8 cellular contexts compared by ENCODE assay signal in the genomic region with DNA sequence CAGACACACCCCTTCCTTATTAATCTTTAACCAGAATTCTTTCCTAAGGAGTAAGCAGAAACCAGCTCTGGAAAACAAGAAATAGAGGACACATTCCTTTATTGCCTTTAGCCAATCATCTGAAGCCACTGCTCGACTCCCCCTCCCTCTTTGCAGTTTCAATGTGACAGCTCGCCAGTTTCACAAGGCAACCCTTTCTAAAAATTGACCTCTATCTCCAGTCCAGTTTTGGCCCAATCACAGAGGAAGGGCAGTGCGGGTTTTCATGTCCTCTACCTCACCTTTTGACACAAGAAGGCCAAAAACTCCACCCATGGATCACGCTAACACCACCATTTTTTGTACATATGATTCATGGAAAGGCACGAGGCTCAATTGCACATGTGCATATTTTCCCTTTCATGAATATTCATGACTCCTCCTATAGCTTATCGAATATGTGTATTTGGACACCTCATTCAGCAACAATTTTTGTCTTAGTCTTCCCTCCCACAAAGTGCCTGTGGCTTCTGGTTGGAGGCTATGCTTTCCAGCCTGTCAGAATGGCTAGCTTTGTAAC. TPM values are rescaled to one million over a fixed set of nuclear protein-coding genes. Genes with fewer than 3 reads are reported as not detected.
A peak's percentile ranks its signal among the peaks of the same experiment; 100 is the strongest.
DNase-seq lines count a peak whose midpoint lies in the region; ATAC-seq, FAIRE-seq and TF ChIP-seq lines count a peak whose summit lies in the region.

No MANE protein-coding gene starts in this region.

- H3K56ac ChIP-seq in mesendoderm (ENCODE audit: low read length): peak overlapping the region; percentile 18

- peak; percentile 38 for ATAC-seq in HG03378 (IDR thresholded peaks at IDR 0.05; ENCODE audit: unreplicated experiment)
- no peak for ATAC-seq in activated CD8-positive, alpha-beta T cell treated with anti-CD3 and anti-CD28 coated beads, Interleukin-2, amount 10 ng/mL, durations not matched to agents 7 days and 5 days

- no peak overlapping the region for H3K23ac ChIP-seq in mesendoderm (ENCODE audit: low read length)

- WGBS in mesendoderm (ENCODE audit: extremely low coverage, insufficient coverage, low lambda C conversion rate): no CpG with 5 or more reads among the region's 6 CpGs

- FAIRE-seq in bronchial epithelial cell (lab: Jason Lieb, UNC): peak; percentile 50

- H3K36me3 ChIP-seq in bronchial epithelial cell (ENCODE audit: control insufficient read depth, insufficient read depth, low read length) (no peaks in the 10 kb centered on the region), mesendoderm (ENCODE audit: control insufficient read depth, insufficient read depth, low read length) (no peaks in the 10 kb centered on the region)

- H3K27me3 ChIP-seq in bronchial epithelial cell (ENCODE audit: control insufficient read depth, insufficient read depth, low read length): no peaks in the 10 kb centered on the region
- H3K27me3 ChIP-seq in mesendoderm (ENCODE audit: insufficient read depth, low read length, poor library complexity): no peaks in the 10 kb centered on the region

- H3K36me3 Mint-ChIP-seq in activated CD8-positive, alpha-beta T cell treated with anti-CD3 and anti-CD28 coated beads, Interleukin-2, amount 10 ng/mL, durations not matched to agents 7 days and 5 days (ENCODE audit: low read depth): no peaks in the 10 kb centered on the region

- CTCF ChIA-PET in activated CD8-positive, alpha-beta T cell treated with anti-CD3 and anti-CD28 coated beads, Interleukin-2, amount 10 ng/mL, durations not matched to agents 7 days and 5 days (lab: Charles Lee): interaction anchor here (0.9 to 1.5 kb wide), 3 partner anchors 17 to 531 kb away, joined by 3 to 4 read pairs (median 3); a partner anchor contains a TSS

- no peaks in the 10 kb centered on the region for H3K79me1 ChIP-seq in mesendoderm (ENCODE audit: low read length)

- TF ChIP-seq CTCF in bronchial epithelial cell (IDR thresholded peaks at IDR 0.05; ENCODE audit: insufficient read depth, low read length, severe bottlenecking): no peak

- peak overlapping the region; percentile 83 for H3K18ac ChIP-seq in mesendoderm (ENCODE audit: low read length)

- peak; percentile 98 for DNase-seq in EH (ENCODE audit: low read depth)
- peak; percentile 94 for DNase-seq in bronchial epithelial cell (ENCODE audit: low read depth)
- peak; percentile 54 for DNase-seq in mesendoderm
- no peak for DNase-seq in NCI-H748 treated with DMSO at 0.1 percent for 48 hours (lab: John Stamatoyannopoulos, UW)
- DNase-seq in globus pallidus (ENCODE audit: low spot score): no peak
- DNase-seq in activated CD8-positive, alpha-beta T cell treated with anti-CD3 and anti-CD28 coated beads, Interleukin-2, amount 10 ng/mL, durations not matched to agents 7 days and 5 days: no peak
- DNase-seq in stimulated activated naive CD4-positive, alpha-beta T cell treated with Interleukin-2 at 50 U/mL for 16 hours (lab: John Stamatoyannopoulos, UW): no peak

- H2BK120ac ChIP-seq in mesendoderm (ENCODE audit: low read depth, low read length): no peak overlapping the region

- H2AK5ac ChIP-seq in mesendoderm (ENCODE audit: low read length): no peak overlapping the region

- H3K4ac ChIP-seq in mesendoderm (ENCODE audit: low read depth, low read length): no peak overlapping the region

- peaks cover 19% of the 10 kb centered on the region for H3K4me1 Mint-ChIP-seq in activated CD8-positive, alpha-beta T cell treated with anti-CD3 and anti-CD28 coated beads, Interleukin-2, amount 10 ng/mL, durations not matched to agents 7 days and 5 days (ENCODE audit: low read depth)

- no peak overlapping the region for H4K8ac ChIP-seq in mesendoderm (ENCODE audit: low read depth, low read length)

- H4K5ac ChIP-seq in mesendoderm (ENCODE audit: low read length): no peak overlapping the region

- H3K79me2 ChIP-seq in mesendoderm (ENCODE audit: control insufficient read depth, insufficient read depth, low read length): no peaks in the 10 kb centered on the region

- POLR2A ChIA-PET in activated CD8-positive, alpha-beta T cell treated with anti-CD3 and anti-CD28 coated beads, Interleukin-2, amount 10 ng/mL, durations not matched to agents 7 days and 5 days (lab: Charles Lee): interaction anchor here (1.0 to 1.1 kb wide), 2 partner anchors 12 to 20 kb away, joined by 3 to 6 read pairs; no protein-coding TSS in a partner anchor

- no peak overlapping the region for H3K4me2 ChIP-seq in mesendoderm (ENCODE audit: low read length)

- H3K27me3 Mint-ChIP-seq in activated CD8-positive, alpha-beta T cell treated with anti-CD3 and anti-CD28 coated beads, Interleukin-2, amount 10 ng/mL, durations not matched to agents 7 days and 5 days (ENCODE audit: low read depth): peaks cover 13% of the 10 kb centered on the region

- no peak overlapping the region for H2BK15ac ChIP-seq in mesendoderm (replicated peaks; ENCODE audit: low read depth)

- peaks cover 14% of the 10 kb centered on the region for H3K4me1 ChIP-seq in mesendoderm (ENCODE audit: control insufficient read depth, low read depth, low read length)

- H3K4me3 ChIP-seq in bronchial epithelial cell (ENCODE audit: low read depth, low read length) (no peak overlapping the region), mesendoderm (ENCODE audit: low read length) (no peak overlapping the region)

- no peak overlapping the region for H3K27ac Mint-ChIP-seq in activated CD8-positive, alpha-beta T cell treated with anti-CD3 and anti-CD28 coated beads, Interleukin-2, amount 10 ng/mL, durations not matched to agents 7 days and 5 days

- H3K9ac ChIP-seq in mesendoderm (ENCODE audit: low read length): no peak overlapping the region

- H2BK5ac ChIP-seq in mesendoderm (ENCODE audit: low read length): no peak overlapping the region

- no peak overlapping the region for H3K4me3 Mint-ChIP-seq in activated CD8-positive, alpha-beta T cell treated with anti-CD3 and anti-CD28 coated beads, Interleukin-2, amount 10 ng/mL, durations not matched to agents 7 days and 5 days

- H3K9me3 Mint-ChIP-seq in activated CD8-positive, alpha-beta T cell treated with anti-CD3 and anti-CD28 coated beads, Interleukin-2, amount 10 ng/mL, durations not matched to agents 7 days and 5 days (ENCODE audit: insufficient read depth): no peaks in the 10 kb centered on the region

- H3K27ac ChIP-seq in mesendoderm (ENCODE audit: low read depth, low read length): no peak overlapping the region

RNA-seq across cellular contexts. Expression of a gene that starts 24.3 kb away (rescaled TPM):
- 0.13 and 0.26 TPM in 2 replicates for total RNA-seq in bronchial epithelial cell
- 5.0 TPM for polyA plus RNA-seq in mesendoderm (2013, experiment 1 of 2)
- 4.9 TPM for polyA plus RNA-seq in mesendoderm (2013, experiment 2 of 2)
- total RNA-seq in activated CD8-positive, alpha-beta T cell treated with anti-CD3 and anti-CD28 coated beads, Interleukin-2, amount 10 ng/mL, durations not matched to agents 7 days and 5 days: 10 to 100 TPM; 42.8 to 43.7 TPM

RNA-seq across cellular contexts. Expression of a gene that starts 25.7 kb away (rescaled TPM):
- total RNA-seq in bronchial epithelial cell: not detected in 2 replicates
- not detected for polyA plus RNA-seq in mesendoderm (2013, experiment 1 of 2)
- 0.03 TPM for polyA plus RNA-seq in mesendoderm (2013, experiment 2 of 2)
- total RNA-seq in activated CD8-positive, alpha-beta T cell treated with anti-CD3 and anti-CD28 coated beads, Interleukin-2, amount 10 ng/mL, durations not matched to agents 7 days and 5 days: not detected

RNA-seq across cellular contexts. Expression of a gene that starts 40.3 kb away (rescaled TPM):
- 0.26 TPM in 2 replicates for total RNA-seq in bronchial epithelial cell
- 2.2 TPM for polyA plus RNA-seq in mesendoderm (2013, experiment 1 of 2)
- 2.2 TPM for polyA plus RNA-seq in mesendoderm (2013, experiment 2 of 2)
- 10 to 100 TPM; 29.8 to 31.8 TPM for total RNA-seq in activated CD8-positive, alpha-beta T cell treated with anti-CD3 and anti-CD28 coated beads, Interleukin-2, amount 10 ng/mL, durations not matched to agents 7 days and 5 days

RNA-seq across cellular contexts. Expression of a gene that starts 50.3 kb away (rescaled TPM):
- total RNA-seq in bronchial epithelial cell: 0.13 and 0.26 TPM in 2 replicates
- 2.3 TPM for polyA plus RNA-seq in mesendoderm (2013, experiment 1 of 2)
- 2.3 TPM for polyA plus RNA-seq in mesendoderm (2013, experiment 2 of 2)
- total RNA-seq in activated CD8-positive, alpha-beta T cell treated with anti-CD3 and anti-CD28 coated beads, Interleukin-2, amount 10 ng/mL, durations not matched to agents 7 days and 5 days: 1 to 10 TPM; 7.3 TPM

Comparison
In these comparisons a context has a peak if more than half of its experiments do, and no peak if none do; other contexts are left out.
1. DNase-seq: peak in EH (single experiment), bronchial epithelial cell (single experiment) and mesendoderm (single experiment); none in NCI-H748 treated with DMSO at 0.1 percent for 48 hours (single experiment), globus pallidus (single experiment), activated CD8-positive, alpha-beta T cell treated with anti-CD3 and anti-CD28 coated beads, Interleukin-2, amount 10 ng/mL, durations not matched to agents 7 days and 5 days (single experiment) and stimulated activated naive CD4-positive, alpha-beta T cell treated with Interleukin-2 at 50 U/mL for 16 hours (single experiment).
2. RNA of a gene that starts 24.3 kb away (total RNA-seq): 42.8 to 43.7 TPM in activated CD8-positive, alpha-beta T cell treated with anti-CD3 and anti-CD28 coated beads, Interleukin-2, amount 10 ng/mL, durations not matched to agents 7 days and 5 days; 0.13 to 0.26 TPM in bronchial epithelial cell; every median in the first group is over 10 times any median in the second.
3. RNA of a gene that starts 40.3 kb away (total RNA-seq): 29.8 to 31.8 TPM in activated CD8-positive, alpha-beta T cell treated with anti-CD3 and anti-CD28 coated beads, Interleukin-2, amount 10 ng/mL, durations not matched to agents 7 days and 5 days; 0.26 TPM in bronchial epithelial cell; every median in the first group is over 10 times any median in the second.